Comparison of ENCODE assay signal across 16 cellular contexts in genomic region chr1:151997284-151997570, GRCh38. TPM values are rescaled to one million over a fixed set of nuclear protein-coding genes. Genes with fewer than 3 reads are reported as not detected.
DNase-seq lines count a peak whose midpoint lies in the region; ATAC-seq and TF ChIP-seq lines count a peak whose summit lies in the region.
"Had no signal": no experiment of that assay in that cellular context is flagged by ENCODE, and none has a peak within 500 bp of the region (broad histone marks: within the 10 kb centered on the region; RNA-seq: fewer than 3 reads in every experiment).

No MANE protein-coding gene starts in this region.

- no peak overlapping the region for H2AFZ ChIP-seq in smooth muscle cell (ENCODE audit: low read depth)

- no peaks in the 10 kb centered on the region for H3K27me3 ChIP-seq in Panc1 (ENCODE audit: control insufficient read depth, insufficient read depth, low read length)
- no peaks in the 10 kb centered on the region for H3K27me3 ChIP-seq in esophagus (ENCODE audit: control insufficient read depth in 1 of 2, insufficient read depth in 2 of 2, low read length in 2 of 2)
- H3K27me3 ChIP-seq in smooth muscle cell (ENCODE audit: low read depth) = no peaks in the 10 kb centered on the region
- H3K27me3 ChIP-seq in WERI-Rb-1 (ENCODE audit: insufficient read depth, low read depth, severe bottlenecking) = peaks cover 95% of the 10 kb centered on the region
- H3K27me3 ChIP-seq in CD4-positive, alpha-beta memory T cell (ENCODE audit: insufficient read depth, low read length) = no peaks in the 10 kb centered on the region
- H3K27me3 ChIP-seq: MG63 had no signal

- DNase-seq in ELR (ENCODE audit: low read depth) (peak; percentile 52), Panc1 (ENCODE audit: low read depth, low spot score) (no peak), smooth muscle cell (lab: John Stamatoyannopoulos, UW; ENCODE audit: unreplicated experiment) (no peak), COLO829 (ENCODE audit: low spot score) (no peak), WERI-Rb-1 (no peak)
- DNase-seq in CD4-positive, alpha-beta memory T cell = no peak
- DNase-seq: COR-L47, H7, MG63, NCI-H2081 treated with DMSO at 0.1 percent for 48 hours, NCI-H524 treated with DMSO at 0.1 percent for 48 hours had no signal

- TF ChIP-seq CTCF in Panc1 (IDR thresholded peaks at IDR 0.05) (no peak), smooth muscle cell (IDR thresholded peaks at IDR 0.05; ENCODE audit: borderline replicate concordance, insufficient read depth, poor library complexity, severe bottlenecking) (no peak), WERI-Rb-1 (IDR thresholded peaks at IDR 0.05; ENCODE audit: low read depth, low read length) (no peak)

- no peaks in the 10 kb centered on the region for H3K9me3 Mint-ChIP-seq in CD4-positive, alpha-beta memory T cell

- peaks cover 35% of the 10 kb centered on the region for H3F3A ChIP-seq in smooth muscle cell (ENCODE audit: low read depth)

- no peak overlapping the region for H3K4me3 Mint-ChIP-seq in CD4-positive, alpha-beta memory T cell
- H3K4me3 Mint-ChIP-seq: B cell had no signal

- H3K4me1 Mint-ChIP-seq in CD4-positive, alpha-beta memory T cell = peaks cover 8 to 27% (median 14%) of the 10 kb centered on the region in 4 donors

- H3K4me3 ChIP-seq in Panc1 (ENCODE audit: low read depth in 2 of 2, low read length in 2 of 2) (no peak overlapping the region), esophagus (ENCODE audit: low read depth in 1 of 2, low read length in 2 of 2) (no peak overlapping the region), smooth muscle cell (no peak overlapping the region), WERI-Rb-1 (ENCODE audit: low read depth, low read length) (no peak overlapping the region)
- no peak overlapping the region for H3K4me3 ChIP-seq in CD4-positive, alpha-beta memory T cell (ENCODE audit: low read length in 2 of 2)
- H3K4me3 ChIP-seq: A549, MG63, SK-N-MC had no signal

- no peaks in the 10 kb centered on the region for H3K36me3 ChIP-seq in Panc1 (ENCODE audit: control insufficient read depth, insufficient read depth, low read length)
- no peaks in the 10 kb centered on the region for H3K36me3 ChIP-seq in esophagus (ENCODE audit: control insufficient read depth in 2 of 2, insufficient read depth in 2 of 2, low read length in 1 of 2)
- no peaks in the 10 kb centered on the region for H3K36me3 ChIP-seq in smooth muscle cell (ENCODE audit: low read depth)
- no peaks in the 10 kb centered on the region for H3K36me3 ChIP-seq in WERI-Rb-1
- H3K36me3 ChIP-seq in CD4-positive, alpha-beta memory T cell (ENCODE audit: insufficient read depth, low read length) = no peaks in the 10 kb centered on the region
- H3K36me3 ChIP-seq: MG63 had no signal

- CTCF ChIA-PET in Panc1 (lab: Charles Lee) = no interaction called here
- CTCF ChIA-PET in CD4-positive, alpha-beta memory T cell (lab: Charles Lee; ENCODE audit: partially characterized antibody) = interaction anchor here (8.0 to 13.8 kb wide), 4 partner anchors 9 to 107 kb away, joined by 117 to 340 read pairs (median 194); partner anchors contain the start of gene S100A10

- H3K27me3 Mint-ChIP-seq in CD4-positive, alpha-beta memory T cell = no peaks in the 10 kb centered on the region

- peak overlapping the region; percentile 6 for H3K9ac ChIP-seq in smooth muscle cell (ENCODE audit: low read depth)

- intact Hi-C loops in Panc1 (cut with micrococcal nuclease; ENCODE audit: unreplicated experiment) = no loop called here
- intact Hi-C loops in CD4-positive, alpha-beta memory T cell (cut with micrococcal nuclease) = loop anchor here (1.0 to 10.0 kb wide), 4 partner anchors 63 to 452 kb away; partner anchors contain the start of genes C2CD4D and TUFT1

- in situ Hi-C loops in Panc1 (cut with HindIII; ENCODE audit: low pct_unique_long_range_greater_than_20kb, low sequenced_read_pairs) = no loop called here

- WGBS in esophagus, 2 donors = 97% methylated on average over 1 of the region's 1 CpG
- 93% methylated on average over 1 of the region's 1 CpG for WGBS in smooth muscle cell (ENCODE audit: low lambda C conversion rate)

- peaks cover 8% of the 10 kb centered on the region for H3K79me2 ChIP-seq in smooth muscle cell (ENCODE audit: low read depth)

- BruUV-seq in Panc1 (replicated peaks; lab: Mats Ljungman, UMichigan) = no TSS peak

- H3K9me3 ChIP-seq in Panc1 (ENCODE audit: control insufficient read depth, insufficient read depth, low read depth, low read length) (no peaks in the 10 kb centered on the region), esophagus (ENCODE audit: control insufficient read depth in 2 of 2, insufficient read depth in 1 of 2, low read depth in 1 of 2, low read length in 1 of 2) (no peaks in the 10 kb centered on the region), smooth muscle cell (replicated peaks; ENCODE audit: low read depth) (no peaks in the 10 kb centered on the region), WERI-Rb-1 (ENCODE audit: severe bottlenecking) (peaks cover 21% of the 10 kb centered on the region)
- no peaks in the 10 kb centered on the region for H3K9me3 ChIP-seq in CD4-positive, alpha-beta memory T cell (ENCODE audit: control insufficient read depth in 1 of 2, low read length in 2 of 2)

- no peak overlapping the region for H3K4me2 ChIP-seq in smooth muscle cell

- ATAC-seq in Panc1 = no peak
- ATAC-seq: A549 had no signal

- H3K27ac ChIP-seq in Panc1 (ENCODE audit: low read length) = peak overlapping the region; percentile 49; the same call in 1 of the 2 replicates
- peak overlapping the region; percentile 76 to 82 for H3K27ac ChIP-seq in esophagus (ENCODE audit: low read depth in 2 of 2, low read length in 1 of 2)
- peak overlapping the region; percentile 99 for H3K27ac ChIP-seq in smooth muscle cell (ENCODE audit: low read depth)
- H3K27ac ChIP-seq in WERI-Rb-1 = no peak overlapping the region
- no peak overlapping the region for H3K27ac ChIP-seq in CD4-positive, alpha-beta memory T cell (ENCODE audit: low read depth, low read length)
- H3K27ac ChIP-seq: SK-N-MC had no signal

- H4K20me1 ChIP-seq in smooth muscle cell (ENCODE audit: low read depth) = peaks cover 2% of the 10 kb centered on the region

- peaks cover 0 to 10% of the 10 kb centered on the region in 2 donors for H3K36me3 Mint-ChIP-seq in CD4-positive, alpha-beta memory T cell

- peak overlapping the region in 2 of 7 donors; percentile 34 to 37 for H3K27ac Mint-ChIP-seq in CD4-positive, alpha-beta memory T cell
- H3K27ac Mint-ChIP-seq: B cell had no signal

- POLR2A ChIA-PET in Panc1 (lab: Charles Lee) = no interaction called here
- POLR2A ChIA-PET in CD4-positive, alpha-beta memory T cell (lab: Charles Lee; ENCODE audit: partially characterized antibody) = interaction anchor here (2.2 kb wide), 1 partner anchor 29 kb away, joined by 10 read pairs; no protein-coding TSS in a partner anchor

- H3K4me1 ChIP-seq in Panc1 (ENCODE audit: control insufficient read depth, insufficient read depth, low read length) (peaks cover 55% of the 10 kb centered on the region), esophagus (ENCODE audit: control insufficient read depth in 2 of 2, insufficient read depth in 2 of 2, low read length in 1 of 2) (peaks cover 0 to 7% of the 10 kb centered on the region in 2 donors), smooth muscle cell (ENCODE audit: low read depth) (peaks cover 5% of the 10 kb centered on the region)
- peaks cover 21% of the 10 kb centered on the region for H3K4me1 ChIP-seq in CD4-positive, alpha-beta memory T cell (ENCODE audit: insufficient read depth, low read length)

RNA-seq across cellular contexts. Expression of gene S100A10, which starts 3.6 kb away (rescaled TPM):
- total RNA-seq in Panc1 (2021; ENCODE audit: unreplicated experiment) = 1,621 TPM
- 1,294 TPM for polyA plus RNA-seq in Panc1 (2012; ENCODE audit: insufficient read length)
- polyA plus RNA-seq in esophagus = 1,000 to 10,000 TPM; 1,247 to 2,455 TPM
- 339 and 477 TPM in 2 replicates for total RNA-seq in smooth muscle cell
- 1,351 and 2,073 TPM in 2 replicates for polyA plus RNA-seq in smooth muscle cell
- 100 to 1,000 TPM; 218 to 231 TPM for total RNA-seq in CD4-positive, alpha-beta memory T cell
- polyA plus RNA-seq in CD4-positive, alpha-beta memory T cell = 1,000 to 10,000 TPM in 1 of 2 donors, 100 to 1,000 TPM in 1; 855 to 1,427 TPM
- total RNA-seq: G401 had no signal

RNA-seq across cellular contexts. Expression of gene S100A11, which starts 39.6 kb away (rescaled TPM):
- 474 TPM for total RNA-seq in Panc1 (2021; ENCODE audit: unreplicated experiment)
- polyA plus RNA-seq in Panc1 (2012; ENCODE audit: insufficient read length) = 692 TPM
- polyA plus RNA-seq in esophagus = over 10,000 TPM in 1 of 2 donors, 1,000 to 10,000 TPM in 1; 5,583 to 11,944 TPM
- 990 and 1,481 TPM in 2 replicates for total RNA-seq in smooth muscle cell
- 2,824 and 4,054 TPM in 2 replicates for polyA plus RNA-seq in smooth muscle cell
- 100 to 1,000 TPM; 239 to 247 TPM for total RNA-seq in CD4-positive, alpha-beta memory T cell
- 1,000 to 10,000 TPM in 1 of 2 donors, 100 to 1,000 TPM in 1; 610 to 1,204 TPM for polyA plus RNA-seq in CD4-positive, alpha-beta memory T cell
- total RNA-seq: G401 had no signal

Comparison
In these comparisons a context has a peak if more than half of its experiments do, and no peak if none do; other contexts are left out.
1. H3K27ac ChIP-seq: peak in Panc1 (single experiment), esophagus (2 of 2) and smooth muscle cell (single experiment); none in WERI-Rb-1 (single experiment) and CD4-positive, alpha-beta memory T cell (single experiment).